In genomic region chr6:141335889-141336288, GRCh38 we compare ENCODE assay signal across 27 cellular contexts.
"Had no signal": no experiment of that assay in that cellular context is flagged by ENCODE, and none has a peak within 500 bp of the region (broad histone marks: within the 10 kb centered on the region; RNA-seq: fewer than 3 reads in every experiment).

No MANE protein-coding gene starts in this region.

- H3K4me1 Mint-ChIP-seq: memory B cell; nephron progenitor cell; stimulated activated memory B cell treated with anti-CD40 and anti-IgM and Interleukin-4, amounts not matched to agents 10 μg/mL and 1 μg/mL and 100 μg/mL, for 72 hours; T-helper 17 cell had no signal

- H3K27ac ChIP-seq: body of pancreas, foreskin keratinocyte, left ventricle myocardium inferior, sigmoid colon, stomach, suprapubic skin, transverse colon, uterus had no signal

- H3K9me3 Mint-ChIP-seq: activated CD4-positive, alpha-beta memory T cell treated with anti-CD3 and anti-CD28 coated beads for 36 hours; memory B cell; nephron progenitor cell; stimulated activated memory B cell treated with anti-CD40 and anti-IgM and Interleukin-4, amounts not matched to agents 10 μg/mL and 1 μg/mL and 100 μg/mL, for 72 hours had no signal

- H3K27ac Mint-ChIP-seq: activated CD4-positive, alpha-beta memory T cell treated with anti-CD3 and anti-CD28 coated beads for 36 hours; dendritic cell treated with granulocyte-macrophage colony-stimulating factor and Interleukin-4, amounts not matched to agents 40 ng/mL and 50 ng/mL, for 4 days; memory B cell; nephron progenitor cell; stimulated activated memory B cell treated with anti-CD40 and anti-IgM and Interleukin-4, amounts not matched to agents 10 μg/mL and 1 μg/mL and 100 μg/mL, for 72 hours; T-helper 17 cell had no signal

- FAIRE-seq: endometrium had no signal

- DNase-seq: activated CD4-positive, alpha-beta memory T cell treated with anti-CD3 and anti-CD28 coated beads for 36 hours; activated CD4-positive, alpha-beta T cell treated with anti-CD3 and anti-CD28 coated beads for 48 hours; activated effector memory CD4-positive, alpha-beta T cell treated with anti-CD3 and anti-CD28 coated beads, Interleukin-2, amount 50 U/mL, for 16 hours; activated naive CD4-positive, alpha-beta T cell treated with anti-CD3 and anti-CD28 coated beads, Interleukin-2, amount 50 U/mL, for 16 hours; anterior cingulate cortex; body of pancreas; caudate nucleus; effector CD4-positive, alpha-beta T cell; erythroblast; foreskin keratinocyte; left ventricle myocardium inferior; mucosa of descending colon; nephron progenitor cell; nucleus accumbens; posterior cingulate gyrus; sigmoid colon; stimulated activated CD4-positive, alpha-beta T cell treated with anti-CD3 and anti-CD28 coated beads, Interleukin-15, amount 100 ng/mL, for 24 hours; stomach; T-helper 17 cell; transverse colon; uterus had no signal

- H3K4me1 ChIP-seq: body of pancreas, foreskin keratinocyte, left ventricle myocardium inferior, suprapubic skin, transverse colon, uterus had no signal

- H3K9me3 ChIP-seq: body of pancreas, mucosa of descending colon, sigmoid colon, stomach, suprapubic skin, transverse colon, uterus had no signal

- H3K36me3 Mint-ChIP-seq: activated CD4-positive, alpha-beta memory T cell treated with anti-CD3 and anti-CD28 coated beads for 36 hours; memory B cell; stimulated activated memory B cell treated with anti-CD40 and anti-IgM and Interleukin-4, amounts not matched to agents 10 μg/mL and 1 μg/mL and 100 μg/mL, for 72 hours had no signal

- H3K4me3 ChIP-seq: body of pancreas, left ventricle myocardium inferior, mucosa of descending colon, sigmoid colon, smooth muscle cell, stomach, suprapubic skin, transverse colon, uterus had no signal

- H3K27me3 Mint-ChIP-seq: activated CD4-positive, alpha-beta memory T cell treated with anti-CD3 and anti-CD28 coated beads for 36 hours; dendritic cell treated with granulocyte-macrophage colony-stimulating factor and Interleukin-4, amounts not matched to agents 40 ng/mL and 50 ng/mL, for 4 days; memory B cell had no signal

- ATAC-seq: body of pancreas; foreskin keratinocyte; mucosa of descending colon; stimulated activated memory B cell treated with anti-CD40 and anti-IgM and Interleukin-4, amounts not matched to agents 10 μg/mL and 1 μg/mL and 100 μg/mL, for 72 hours; T-helper 17 cell had no signal

- H3K27me3 ChIP-seq: body of pancreas, foreskin keratinocyte, sigmoid colon, stomach, suprapubic skin, transverse colon, uterus had no signal

- H3K4me2 ChIP-seq: smooth muscle cell had no signal

- H3K4me3 Mint-ChIP-seq: activated CD4-positive, alpha-beta memory T cell treated with anti-CD3 and anti-CD28 coated beads for 36 hours; dendritic cell treated with granulocyte-macrophage colony-stimulating factor and Interleukin-4, amounts not matched to agents 40 ng/mL and 50 ng/mL, for 4 days; memory B cell; nephron progenitor cell; stimulated activated memory B cell treated with anti-CD40 and anti-IgM and Interleukin-4, amounts not matched to agents 10 μg/mL and 1 μg/mL and 100 μg/mL, for 72 hours; T-helper 17 cell had no signal

- H3K36me3 ChIP-seq: left ventricle myocardium inferior, sigmoid colon, stomach, suprapubic skin, transverse colon, uterus had no signal
